8 cellular contexts compared by ENCODE assay signal in genomic region chr14:34496007-34496678, GRCh38. TPM values are rescaled to one million over a fixed set of nuclear protein-coding genes. Genes with fewer than 3 reads are reported as not detected.
DNase-seq lines count a peak whose midpoint lies in the region; ATAC-seq and TF ChIP-seq lines count a peak whose summit lies in the region.

No MANE protein-coding gene starts in this region.

- peaks cover 16 to 53% of the 10 kb centered on the region in 2 experiments for H3K4me1 ChIP-seq in neutrophil (ENCODE audit: control insufficient read depth in 1 of 2, insufficient read depth in 1 of 2, low read depth in 1 of 2, low read length in 1 of 2)
- no peaks in the 10 kb centered on the region for H3K4me1 ChIP-seq in aorta (ENCODE audit: control insufficient read depth in 1 of 2, insufficient read depth in 2 of 2, low read length in 2 of 2)
- H3K4me1 ChIP-seq in prostate gland (replicated peaks), result no peaks in the 10 kb centered on the region

- H3K27me3 ChIP-seq in neutrophil, result no peaks in the 10 kb centered on the region
- H3K27me3 ChIP-seq in aorta (ENCODE audit: control insufficient read depth in 1 of 2, insufficient read depth in 2 of 2, low read length in 1 of 2), result no peaks in the 10 kb centered on the region
- H3K27me3 ChIP-seq in prostate gland (replicated peaks; ENCODE audit: insufficient read depth), result no peaks in the 10 kb centered on the region

- DNase-seq in Right ventricle myocardium inferior (ENCODE audit: missing footprints) (no peak), cardiac septum (ENCODE audit: low spot score) (no peak), Right ventricle myocardium superior (peak; percentile 72), aorta (peak in 1 of 2 donors; percentile 57), NCI-H2196 (lab: John Stamatoyannopoulos, UW; ENCODE audit: unreplicated experiment) (no peak), prostate gland (ENCODE audit: low spot score) (no peak)

- intact Hi-C loops in Right ventricle myocardium inferior (cut with DNase I) (no loop called here), cardiac septum (cut with DNase I) (no loop called here), Right ventricle myocardium superior (cut with DNase I) (loop anchor here (10.0 kb wide), 1 partner anchor 161 kb away; no protein-coding TSS in a partner anchor), aorta (cut with DNase I) (no loop called here), prostate gland (cut with DNase I) (loop anchor here (5.0 kb wide), 1 partner anchor 34 kb away; the partner anchor contains the start of gene SPTSSA)

- H3K4me3 ChIP-seq in neutrophil (ENCODE audit: low read depth in 1 of 2, low read length in 1 of 2) (peak overlapping the region in 1 of 2 experiments; percentile 51), aorta (ENCODE audit: low read length in 2 of 2) (no peak overlapping the region), prostate gland (no peak overlapping the region)

- H3K9me3 ChIP-seq in neutrophil (no peaks in the 10 kb centered on the region), aorta (ENCODE audit: control insufficient read depth, low read length) (no peaks in the 10 kb centered on the region), prostate gland (no peaks in the 10 kb centered on the region)

- H3K27ac ChIP-seq in neutrophil, result peak overlapping the region; percentile 56
- peak overlapping the region in 1 of 2 donors; percentile 23 for H3K27ac ChIP-seq in aorta (ENCODE audit: low read depth in 1 of 2, low read length in 2 of 2)
- peak overlapping the region in 1 of 2 donors; percentile 60 for H3K27ac ChIP-seq in prostate gland

- no peaks in the 10 kb centered on the region for H3K36me3 ChIP-seq in neutrophil
- no peaks in the 10 kb centered on the region for H3K36me3 ChIP-seq in aorta (ENCODE audit: control insufficient read depth in 1 of 2, insufficient read depth in 2 of 2, low read length in 1 of 2)
- no peaks in the 10 kb centered on the region for H3K36me3 ChIP-seq in prostate gland

- ATAC-seq in Right ventricle myocardium inferior (peak; percentile 81), Right ventricle myocardium superior (ENCODE audit: poor library complexity) (peak; percentile 65), aorta (ENCODE audit: low FRiP score) (peak; percentile 72), GM18858 (IDR thresholded peaks at IDR 0.05; ENCODE audit: unreplicated experiment) (no peak)

- TF ChIP-seq CTCF in neutrophil (IDR thresholded peaks at IDR 0.05), result no peak
- no peak for TF ChIP-seq CTCF in prostate gland (IDR thresholded peaks at IDR 0.05)

- 26 to 47% methylated on average over 11 of the region's 11 CpGs for WGBS in aorta, 2 donors
- WGBS in prostate gland, result 70% methylated on average over 11 of the region's 11 CpGs

- no peak for TF ChIP-seq POLR2A in prostate gland (IDR thresholded peaks at IDR 0.05)

RNA-seq across cellular contexts. Expression of gene SPTSSA, which starts 34.1 kb away (rescaled TPM):
- total RNA-seq in Right ventricle myocardium inferior (18.8 TPM), cardiac septum (11.5 TPM), Right ventricle myocardium superior (14.3 TPM), aorta (10 to 100 TPM; 18.2 to 19.5 TPM), prostate gland (10 to 100 TPM; 12.5 to 21.9 TPM)
- 10 to 100 TPM; 23.7 to 29.3 TPM for polyA plus RNA-seq in aorta

RNA-seq across cellular contexts. Expression of gene EAPP, which starts 43.4 kb away (rescaled TPM):
- total RNA-seq in Right ventricle myocardium inferior (16.7 TPM), cardiac septum (17.1 TPM), Right ventricle myocardium superior (17.8 TPM), aorta (10 to 100 TPM; 28.1 to 32.2 TPM), prostate gland (10 to 100 TPM; 41.6 to 52.6 TPM)
- polyA plus RNA-seq in aorta, result 10 to 100 TPM; 37.3 to 51.5 TPM

Comparison
In these comparisons a context has a peak if more than half of its experiments do, and no peak if none do; other contexts are left out.
1. intact Hi-C loops: an anchor here in Right ventricle myocardium superior (10.0 kb wide) and prostate gland (5.0 kb wide); none called in Right ventricle myocardium inferior, cardiac septum and aorta.